ENCODE assay signal across 13 cellular contexts in genomic region chr5:116674881-116675627, GRCh38.
"Had no signal": no experiment of that assay in that cellular context is flagged by ENCODE, and none has a peak within 500 bp of the region (broad histone marks: within the 10 kb centered on the region; RNA-seq: fewer than 3 reads in every experiment).

No MANE protein-coding gene starts in this region.

- ATAC-seq: activated CD8-positive, alpha-beta T cell treated with anti-CD3 and anti-CD28 coated beads for 36 hours; activated naive CD4-positive, alpha-beta T cell treated with anti-CD3 and anti-CD28 coated beads, Interleukin-2, amount 50 U/mL, for 72 hours; WTC11 had no signal

- H3K4me1 ChIP-seq: uterus had no signal

- H3K27ac ChIP-seq: tibial artery, uterus had no signal

- H3K27me3 ChIP-seq: pancreas, uterus had no signal

- DNase-seq: activated CD4-positive, alpha-beta T cell treated with anti-CD3 and anti-CD28 coated beads for 4 hours; activated CD8-positive, alpha-beta T cell treated with anti-CD3 and anti-CD28 coated beads for 36 hours; activated gamma-delta T cell; activated T-cell treated with anti-CD3 and anti-CD28 coated beads, Interleukin-2, amount 50 U/mL, for 48 hours; erythroblast; islet precursor cell; pancreas; stimulated activated CD4-positive, alpha-beta T cell treated with anti-CD3 and anti-CD28 coated beads, Interleukin-1b, Interleukin-23, amount 100 ng/mL, for 48 hours; tibial artery; uterus had no signal

- H3K4me3 ChIP-seq: lung, pancreas, tibial artery, uterus had no signal

- H3K36me3 ChIP-seq: pancreas, tibial artery, uterus had no signal

- H3K9me3 ChIP-seq: pancreas, tibial artery, uterus had no signal
